In genomic region chr7:44985900-44986217, GRCh38 we compare ENCODE assay signal across 8 cellular contexts. TPM values are rescaled to one million over a fixed set of nuclear protein-coding genes. Genes with fewer than 3 reads are reported as not detected.
DNase-seq lines count a peak whose midpoint lies in the region; ATAC-seq and TF ChIP-seq lines count a peak whose summit lies in the region.

No MANE protein-coding gene starts in this region.

- CTCF ChIA-PET in CD4-positive, alpha-beta T cell (lab: Charles Lee), result interaction anchor here (0.6 to 1.7 kb wide), 4 partner anchors 12 to 352 kb away, joined by 3 to 6 read pairs (median 4); no protein-coding TSS in a partner anchor
- CTCF ChIA-PET in OCI-LY7 (lab: Charles Lee; ENCODE audit: unreplicated experiment), result interaction anchor here (0.6 to 1.6 kb wide), 3 partner anchors 11 to 15 kb away, joined by 3 to 6 read pairs (median 3); partner anchors contain the start of gene CCM2

- no peaks in the 10 kb centered on the region for H3K27me3 ChIP-seq in CD4-positive, alpha-beta T cell (ENCODE audit: control insufficient read depth, insufficient read depth, low read length)
- H3K27me3 ChIP-seq in osteoblast (ENCODE audit: insufficient read depth, low read length), result no peaks in the 10 kb centered on the region

- peak overlapping the region; percentile 95 for H3K27ac Mint-ChIP-seq in CD4-positive, alpha-beta T cell

- no peaks in the 10 kb centered on the region for H3K27me3 Mint-ChIP-seq in CD4-positive, alpha-beta T cell

- ATAC-seq in CD4-positive, alpha-beta T cell (ENCODE audit: poor library complexity), result peak; percentile 20
- ATAC-seq in HG03280 (IDR thresholded peaks at IDR 0.05; ENCODE audit: unreplicated experiment), result no peak

- peaks cover 60% of the 10 kb centered on the region for H3K4me1 ChIP-seq in OCI-LY7 (ENCODE audit: insufficient read depth, low read length, poor library complexity, severe bottlenecking)
- H3K4me1 ChIP-seq in osteoblast (ENCODE audit: insufficient read depth, low read length), result peaks cover 36% of the 10 kb centered on the region

- no peaks in the 10 kb centered on the region for H3K9me3 ChIP-seq in CD4-positive, alpha-beta T cell (ENCODE audit: control insufficient read depth, low read length)
- H3K9me3 ChIP-seq in OCI-LY7 (ENCODE audit: low read length), result no peaks in the 10 kb centered on the region
- H3K9me3 ChIP-seq in osteoblast (ENCODE audit: low read depth, low read length), result no peaks in the 10 kb centered on the region

- peak overlapping the region; percentile 95 for H3K27ac ChIP-seq in CD4-positive, alpha-beta T cell (ENCODE audit: low read depth, low read length)
- H3K27ac ChIP-seq in OCI-LY7 (ENCODE audit: low read depth, low read length, poor library complexity, severe bottlenecking) (peak overlapping the region; percentile 70), osteoblast (ENCODE audit: low read depth, low read length) (peak overlapping the region; percentile 98)

- peaks cover 51% of the 10 kb centered on the region for H3K36me3 Mint-ChIP-seq in CD4-positive, alpha-beta T cell (ENCODE audit: low read depth)

- H3K4me1 Mint-ChIP-seq in CD4-positive, alpha-beta T cell (ENCODE audit: low read depth), result peaks cover 56% of the 10 kb centered on the region

- POLR2A ChIA-PET in CD4-positive, alpha-beta T cell (lab: Charles Lee), result interaction anchor here (0.6 to 16.1 kb wide), 11 partner anchors 8 to 138 kb away, joined by 3 to 321 read pairs (median 6); partner anchors contain the start of genes CCM2, H2AZ2, PURB and TBRG4
- POLR2A ChIA-PET in OCI-LY7 (lab: Charles Lee), result interaction anchor here (1.8 to 15.1 kb wide), 2 partner anchors 9 to 14 kb away, joined by 5 to 206 read pairs; partner anchors contain the start of gene CCM2

- BruUV-seq in OCI-LY7 (replicated peaks; lab: Mats Ljungman, UMichigan), result no TSS peak

- H3K4me3 ChIP-seq in OCI-LY7 (ENCODE audit: low read depth, low read length, poor library complexity, severe bottlenecking) (peak overlapping the region; percentile 94), epithelial cell of esophagus (ENCODE audit: low read length) (peak overlapping the region; percentile 98), osteoblast (ENCODE audit: insufficient read depth, low read length) (peak overlapping the region; percentile 83)

- no peak for TF ChIP-seq CTCF in CD4-positive, alpha-beta T cell (IDR thresholded peaks at IDR 0.05)
- no peak for TF ChIP-seq CTCF in OCI-LY7 (conservative IDR thresholded peaks at IDR 0.05; ENCODE audit: low read length)
- no peak for TF ChIP-seq CTCF in epithelial cell of esophagus (IDR thresholded peaks at IDR 0.05; ENCODE audit: insufficient read depth, low read depth, low read length, missing control alignments)
- no peak for TF ChIP-seq CTCF in osteoblast (IDR thresholded peaks at IDR 0.05; ENCODE audit: extremely low read depth, low read depth, low read length)

- H4K20me1 ChIP-seq in OCI-LY7 (ENCODE audit: insufficient read depth, low read length), result peaks cover 29% of the 10 kb centered on the region; the same call in 1 of the 2 replicates
- peaks cover 16% of the 10 kb centered on the region for H4K20me1 ChIP-seq in osteoblast (ENCODE audit: insufficient read depth, low read length)

- H3K9me3 Mint-ChIP-seq in CD4-positive, alpha-beta T cell, result no peaks in the 10 kb centered on the region

- DNase-seq in CD4-positive, alpha-beta T cell, result no peak
- no peak for DNase-seq in OCI-LY7 (ENCODE audit: low spot score)
- no peak for DNase-seq in epithelial cell of esophagus (ENCODE audit: low read depth)
- DNase-seq in osteoblast (ENCODE audit: insufficient read length, low spot score, missing footprints), result no peak
- no peak for DNase-seq in NCI-H2081 treated with DMSO at 0.1 percent for 48 hours (lab: John Stamatoyannopoulos, UW)
- no peak for DNase-seq in iPS-NIHi7 (ENCODE audit: extremely low spot score)
- DNase-seq in NCI-H2196 (lab: John Stamatoyannopoulos, UW; ENCODE audit: unreplicated experiment), result no peak

- intact Hi-C loops in CD4-positive, alpha-beta T cell (cut with DNase I, micrococcal nuclease), result loop anchor here (1.0 to 10.0 kb wide), 6 partner anchors 15 to 401 kb away; partner anchors contain the start of genes PPIA (in 1 of the 2), TBRG4 (in 1 of the 2), TMED4 (in 1 of the 2) and ZMIZ2 (in 1 of the 2)
- intact Hi-C loops in OCI-LY7 (cut with micrococcal nuclease; ENCODE audit: unreplicated experiment), result loop anchor here (1.0 kb wide), 2 partner anchors 13 to 16 kb away; no protein-coding TSS in a partner anchor

- peak overlapping the region; percentile 95 for H3K4me3 Mint-ChIP-seq in CD4-positive, alpha-beta T cell

- H3K79me2 ChIP-seq in OCI-LY7 (ENCODE audit: insufficient read depth, low read depth, low read length), result peaks cover 54% of the 10 kb centered on the region
- peaks cover 27% of the 10 kb centered on the region for H3K79me2 ChIP-seq in osteoblast (ENCODE audit: insufficient read depth, low read length)

- peaks cover 53% of the 10 kb centered on the region for H3K36me3 ChIP-seq in OCI-LY7 (ENCODE audit: insufficient read depth, low read length)
- H3K36me3 ChIP-seq in osteoblast (ENCODE audit: insufficient read depth, low read length), result peaks cover 42% of the 10 kb centered on the region

- no peaks in the 10 kb centered on the region for H3K9me2 ChIP-seq in OCI-LY7 (ENCODE audit: insufficient read depth, low read length)

- no peak overlapping the region for H2AFZ ChIP-seq in OCI-LY7 (ENCODE audit: low read length)
- H2AFZ ChIP-seq in osteoblast (ENCODE audit: low read length), result peak overlapping the region; percentile 97

- H3K4me2 ChIP-seq in OCI-LY7 (ENCODE audit: low read length) (peak overlapping the region; percentile 95), osteoblast (ENCODE audit: insufficient read depth, low read length) (peak overlapping the region; percentile 91)

RNA-seq across cellular contexts. Expression of gene MYO1G, which starts 7.0 kb away (rescaled TPM):
- 100 to 1,000 TPM; 155 to 157 TPM for total RNA-seq in CD4-positive, alpha-beta T cell
- 23.6 and 27.4 TPM in 2 replicates for total RNA-seq in OCI-LY7 (2014; rRNA removed; shearing (Covaris generic))
- total RNA-seq in OCI-LY7 (2022) (74.7 and 87.3 TPM in 2 replicates), osteoblast (0.29 and 0.36 TPM in 2 replicates)

RNA-seq across cellular contexts. Expression of gene CCM2, which starts 14.1 kb away (rescaled TPM):
- total RNA-seq in CD4-positive, alpha-beta T cell, result 10 to 100 TPM; 48.8 to 52.8 TPM
- total RNA-seq in OCI-LY7 (2014; rRNA removed; shearing (Covaris generic)), result 55.3 and 58.9 TPM in 2 replicates
- total RNA-seq in OCI-LY7 (2022), result 84.0 and 89.1 TPM in 2 replicates
- 41.8 and 42.3 TPM in 2 replicates for total RNA-seq in osteoblast

Comparison
In these comparisons a context has a peak if more than half of its experiments do, and no peak if none do; other contexts are left out.
1. RNA of gene MYO1G, which starts 7.0 kb away (total RNA-seq): 155 to 157 TPM in CD4-positive, alpha-beta T cell and 23.6 to 87.3 TPM in OCI-LY7; 0.29 to 0.36 TPM in osteoblast; every median in the first group is over 10 times any median in the second.
2. Peak in every context shown above with its lines, with median percentiles within 50 percentile points of each other: H3K27ac ChIP-seq and H3K4me3 ChIP-seq.